8 cellular contexts compared by ENCODE assay signal in the genomic region with DNA sequence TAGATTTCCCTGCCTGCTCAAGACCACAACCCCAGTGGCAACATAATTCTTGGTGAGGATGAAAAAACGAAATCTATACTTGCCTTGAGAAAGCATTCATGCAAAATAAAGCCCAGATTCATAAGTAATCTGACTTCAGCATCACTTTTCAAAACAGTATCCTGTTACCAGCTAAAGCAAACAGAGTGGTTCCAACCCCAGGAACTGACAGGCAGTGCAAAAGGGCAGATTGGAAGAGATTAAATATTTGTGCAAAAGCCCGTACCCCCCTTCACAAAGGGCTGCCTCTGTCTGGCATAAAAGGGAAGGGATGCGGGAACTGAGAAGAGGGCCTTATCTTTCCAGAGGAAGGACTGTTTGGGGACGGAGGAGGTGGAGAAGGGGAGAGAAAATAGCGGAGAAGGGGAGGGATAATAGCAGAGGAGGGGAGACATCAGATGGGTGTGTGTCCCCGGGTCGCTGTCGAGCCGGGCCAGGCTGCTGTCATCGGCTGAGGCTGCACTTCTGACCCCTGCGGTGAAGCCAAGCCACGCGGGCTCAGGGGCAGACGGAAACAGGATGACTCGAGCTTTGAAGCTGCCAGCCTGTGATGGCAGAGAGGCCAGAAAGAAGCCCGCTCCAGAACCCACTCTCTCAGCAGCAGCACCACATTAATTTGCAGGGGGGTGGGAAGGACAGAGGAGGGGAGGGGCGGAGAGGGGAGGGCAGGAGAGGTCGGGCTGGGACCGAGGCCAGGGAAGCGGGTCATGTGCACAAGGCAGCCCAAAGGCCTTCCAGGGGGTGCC. TPM values are rescaled to one million over a fixed set of nuclear protein-coding genes. Genes with fewer than 3 reads are reported as not detected.
DNase-seq lines count a peak whose midpoint lies in the region; ATAC-seq, FAIRE-seq and TF ChIP-seq lines count a peak whose summit lies in the region.
"Not testable (repeated sequence)": the region's sequence is repeated elsewhere in the genome, so short reads cannot be mapped to it uniquely, and the experiment has no call there.
"Had no signal": no experiment of that assay in that cellular context is flagged by ENCODE, and none has a peak within 500 bp of the region (broad histone marks: within the 10 kb centered on the region; RNA-seq: fewer than 3 reads in every experiment).

No MANE protein-coding gene starts in this region.

- intact Hi-C loops in GM12878 (cut with micrococcal nuclease; ENCODE audit: unreplicated experiment); Right ventricle myocardium inferior (cut with DNase I): not testable (repeated sequence)

- TF ChIP-seq CTCF in GM12878 (IDR thresholded peaks at IDR 0.05 in 2 of 3, conservative IDR thresholded peaks at IDR 0.05 in 1 of 3; ENCODE audit: control insufficient read depth in 2 of 3, extremely low read depth in 1 of 3, insufficient read depth in 1 of 3, low read depth in 3 of 3, low read length in 3 of 3): not testable (repeated sequence)

- CTCF ChIA-PET in GM12878 (lab: Yijun Ruan, JAX): not testable (repeated sequence)

- not testable (repeated sequence) for H3K9ac ChIP-seq in GM12878 (ENCODE audit: control insufficient read depth, insufficient read depth, low read length)

- not testable (repeated sequence) for H3K36me3 ChIP-seq in GM12878 (ENCODE audit: control insufficient read depth in 2 of 2, insufficient read depth in 2 of 2, low read length in 1 of 2)

- H3K79me2 ChIP-seq in GM12878 (ENCODE audit: control insufficient read depth, insufficient read depth, low read length): not testable (repeated sequence)

- not testable (repeated sequence) for TF ChIP-seq POLR2A in GM12878 (IDR thresholded peaks at IDR 0.05; ENCODE audit: low read depth, low read length)

- SMC1A ChIA-PET in GM12878 (lab: Charles Lee; ENCODE audit: uncharacterized antibody, unreplicated experiment): not testable (repeated sequence)

- not testable (repeated sequence) for H3K27me3 ChIP-seq in GM12878 (replicated peaks in 1 of 2; ENCODE audit: control insufficient read depth in 2 of 2, insufficient read depth in 2 of 2, low read length in 1 of 2)

- H4K20me1 ChIP-seq in GM12878 (ENCODE audit: control insufficient read depth, insufficient read depth): not testable (repeated sequence)

- BruUV-seq in GM12878 (replicated peaks; lab: Mats Ljungman, UMichigan): not testable (repeated sequence)

- H3K4me2 ChIP-seq in GM12878 (ENCODE audit: control insufficient read depth, insufficient read depth): not testable (repeated sequence)

- in situ Hi-C loops in GM12878 (cut with MboI): not testable (repeated sequence)

- not testable (repeated sequence) for H3K27ac ChIP-seq in GM12878 (ENCODE audit: control insufficient read depth, insufficient read depth)

- ATAC-seq in GM12878 (peak; percentile 39; the same call in 2 of the 3 replicates), Right ventricle myocardium inferior (peak; percentile 90)

- not testable (repeated sequence) for H3K9me3 ChIP-seq in GM12878 (replicated peaks; ENCODE audit: control insufficient read depth, insufficient read depth, low read length)

- not testable (repeated sequence) for FAIRE-seq in GM12878 (lab: Jason Lieb, UNC)

- POLR2A ChIA-PET in GM12878 (lab: Charles Lee): not testable (repeated sequence)

- 13% methylated on average over 19 of the region's 20 CpGs for WGBS in GM12878 (ENCODE audit: insufficient coverage, insufficient replicate concordance, low lambda C conversion rate, missing lambda C conversion rate)

- H2AFZ ChIP-seq in GM12878 (ENCODE audit: control insufficient read depth, low read depth, low read length): not testable (repeated sequence)

- DNase-seq in H4 (ENCODE audit: low spot score) (peak; percentile 75), NCI-H2196 (lab: John Stamatoyannopoulos, UW; ENCODE audit: unreplicated experiment) (peak; percentile 36), UCSD-AML1 (lab: John Stamatoyannopoulos, UW; ENCODE audit: unreplicated experiment) (peak; percentile 74), Right ventricle myocardium inferior (ENCODE audit: missing footprints) (peak; percentile 83), medulla oblongata (ENCODE audit: extremely low spot score) (peak; percentile 31), retina (peak; percentile 53)
- not testable (repeated sequence) for DNase-seq in GM12878 (ENCODE audit: low read depth, low spot score)

- RAD21 ChIA-PET in GM12878 (lab: Charles Lee; ENCODE audit: unreplicated experiment): not testable (repeated sequence)

- TF ChIP-seq EP300 in GM12878 (IDR thresholded peaks at IDR 0.05; ENCODE audit: borderline replicate concordance in 1 of 2, control insufficient read depth in 1 of 2, low read depth in 2 of 2, low read length in 2 of 2): not testable (repeated sequence)

- not testable (repeated sequence) for TF ChIP-seq RAD21 in GM12878 (IDR thresholded peaks at IDR 0.05; ENCODE audit: insufficient read depth, low read depth, low read length)

- not testable (repeated sequence) for H3K4me1 ChIP-seq in GM12878 (ENCODE audit: control insufficient read depth, insufficient read depth, low read length)

- H3K4me3 ChIP-seq in GM12878: not testable (repeated sequence)

RNA-seq across cellular contexts. Expression of a gene that starts 29.5 kb away (rescaled TPM):
- not detected in 2 replicates for total RNA-seq in H4 (2014; rRNA removed; shearing (Covaris generic))
- not detected in 2 replicates for total RNA-seq in GM12878 (2013; cell fraction: nucleolus; rRNA removed)
- total RNA-seq in GM12878 (2014; rRNA removed) (not detected in 2 replicates), GM12878 (2014; rRNA removed; fragmentation: Illumina TruSeq; extraction: Trizol) (not detected in 2 replicates), GM12878 (2021) (not detected in 2 replicates), Right ventricle myocardium inferior (not detected)
- polyA plus RNA-seq in GM12878 (2011; ENCODE audit: low read depth): not detected
- polyA plus RNA-seq in GM12878 (2011; rRNA removed) (not detected in 2 replicates), GM12878 (2014; fragmentation: Illumina TruSeq; extraction: Trizol) (not detected in 2 replicates), GM12878 (2014; fragmentation: Nextera tagmentation; extraction: Ambion mirVana) (not detected), GM12878 (2014; rRNA removed) (not detected in 2 replicates), GM12878 (2016; fragmentation: Nextera tagmentation; extraction: Ambion mirVana) (not detected)
- not detected in 2 replicates for polyA plus RNA-seq in GM12878 (2011; cell fraction: cytosol; rRNA removed)
- polyA plus RNA-seq in GM12878 (2011; cell fraction: nucleus; rRNA removed): not detected in 2 replicates
- polyA plus RNA-seq in GM12878 (2012): not detected in 2 replicates
- not detected in 2 replicates for polyA minus RNA-seq in GM12878 (2011; rRNA and poly(A)+ RNA removed)
- not detected in 2 replicates for polyA minus RNA-seq in GM12878 (2011; cell fraction: cytosol; rRNA and poly(A)+ RNA removed)
- not detected in 2 replicates for polyA minus RNA-seq in GM12878 (2011; cell fraction: nucleus; rRNA and poly(A)+ RNA removed)
- total RNA-seq: pulmonary artery endothelial cell had no signal
